21 cellular contexts compared by ENCODE assay signal in genomic region chr5:161263186-161263585, GRCh38.
DNase-seq lines count a peak whose midpoint lies in the region; ATAC-seq and TF ChIP-seq lines count a peak whose summit lies in the region.
"Had no signal": no experiment of that assay in that cellular context is flagged by ENCODE, and none has a peak within 500 bp of the region (broad histone marks: within the 10 kb centered on the region; RNA-seq: fewer than 3 reads in every experiment).

No MANE protein-coding gene starts in this region.

- no peak for TF ChIP-seq CTCF in Calu3 (IDR thresholded peaks at IDR 0.05; ENCODE audit: unreplicated experiment)
- no peak for TF ChIP-seq CTCF in body of pancreas (IDR thresholded peaks at IDR 0.05)

- H3K27ac ChIP-seq in body of pancreas, result no peak overlapping the region
- H3K27ac ChIP-seq in mesendoderm (ENCODE audit: low read depth, low read length), result no peak overlapping the region

- no peak overlapping the region for H3K4me3 Mint-ChIP-seq in Calu3 (ENCODE audit: low read depth, unreplicated experiment)
- no peak overlapping the region for H3K4me3 Mint-ChIP-seq in activated T-helper 17 cell treated with anti-CD3 and anti-CD28 coated beads, Interleukin-2, amount 50 U/mL, for 72 hours
- H3K4me3 Mint-ChIP-seq: CD4-positive, CD25-positive, alpha-beta regulatory T cell; CD8-positive, alpha-beta memory T cell; HFFc6; IgD-negative memory B cell had no signal

- no peak overlapping the region for H2BK15ac ChIP-seq in mesendoderm (replicated peaks; ENCODE audit: low read depth)

- no peaks in the 10 kb centered on the region for H3K79me1 ChIP-seq in mesendoderm (ENCODE audit: low read length)

- peaks cover 25% of the 10 kb centered on the region for H3K4me1 Mint-ChIP-seq in Calu3 (ENCODE audit: low read depth, unreplicated experiment)
- no peaks in the 10 kb centered on the region for H3K4me1 Mint-ChIP-seq in activated T-helper 17 cell treated with anti-CD3 and anti-CD28 coated beads, Interleukin-2, amount 50 U/mL, for 72 hours
- H3K4me1 Mint-ChIP-seq: CD4-positive, CD25-positive, alpha-beta regulatory T cell; CD8-positive, alpha-beta memory T cell had no signal

- H3K4ac ChIP-seq in mesendoderm (ENCODE audit: low read depth, low read length), result no peak overlapping the region

- H3K9me3 ChIP-seq in body of pancreas, result no peaks in the 10 kb centered on the region
- H3K9me3 ChIP-seq: BE2C, Caco-2 had no signal

- no peak overlapping the region for H2BK5ac ChIP-seq in mesendoderm (ENCODE audit: low read length)

- H2BK120ac ChIP-seq in mesendoderm (ENCODE audit: low read depth, low read length), result peak overlapping the region; percentile 12

- peaks cover 13% of the 10 kb centered on the region for H3K9me3 Mint-ChIP-seq in Calu3 (ENCODE audit: low read depth, unreplicated experiment)
- no peaks in the 10 kb centered on the region for H3K9me3 Mint-ChIP-seq in activated T-helper 17 cell treated with anti-CD3 and anti-CD28 coated beads, Interleukin-2, amount 50 U/mL, for 72 hours

- H3K56ac ChIP-seq in mesendoderm (ENCODE audit: low read length), result no peak overlapping the region

- DNase-seq in Calu3 (peak; percentile 35), body of pancreas (peak in 1 of 4 donors; percentile 11), mesendoderm (no peak)
- DNase-seq: ACHN; BE2C; C1 segment of cervical spinal cord; Caco-2; CD4-positive, CD25-positive, alpha-beta regulatory T cell; CD8-positive, alpha-beta memory T cell; DMS153; DMS79; GDM1; GOT3; H7; HFFc6 had no signal

- H3K27me3 ChIP-seq in body of pancreas (no peaks in the 10 kb centered on the region), mesendoderm (ENCODE audit: insufficient read depth, low read length, poor library complexity) (no peaks in the 10 kb centered on the region)
- H3K27me3 ChIP-seq: BE2C had no signal

- no peak overlapping the region for H3K9ac ChIP-seq in mesendoderm (ENCODE audit: low read length)

- no peak overlapping the region for H3K18ac ChIP-seq in mesendoderm (ENCODE audit: low read length)

- no peak overlapping the region for H3K27ac Mint-ChIP-seq in Calu3 (ENCODE audit: unreplicated experiment)
- no peak overlapping the region for H3K27ac Mint-ChIP-seq in activated T-helper 17 cell treated with anti-CD3 and anti-CD28 coated beads, Interleukin-2, amount 50 U/mL, for 72 hours
- H3K27ac Mint-ChIP-seq: CD4-positive, CD25-positive, alpha-beta regulatory T cell; CD8-positive, alpha-beta memory T cell; HFFc6; IgD-negative memory B cell had no signal

- H3K4me3 ChIP-seq in body of pancreas (no peak overlapping the region), mesendoderm (ENCODE audit: low read length) (no peak overlapping the region)

- no peak overlapping the region for H4K8ac ChIP-seq in mesendoderm (ENCODE audit: low read depth, low read length)

- H3K4me2 ChIP-seq in mesendoderm (ENCODE audit: low read length), result no peak overlapping the region

- no peaks in the 10 kb centered on the region for H3K27me3 Mint-ChIP-seq in Calu3 (ENCODE audit: unreplicated experiment)
- H3K27me3 Mint-ChIP-seq in activated T-helper 17 cell treated with anti-CD3 and anti-CD28 coated beads, Interleukin-2, amount 50 U/mL, for 72 hours, result no peaks in the 10 kb centered on the region
- H3K27me3 Mint-ChIP-seq: CD4-positive, CD25-positive, alpha-beta regulatory T cell; CD8-positive, alpha-beta memory T cell had no signal

- ATAC-seq in body of pancreas, result peak; percentile 40
- no peak for ATAC-seq in activated T-helper 17 cell treated with anti-CD3 and anti-CD28 coated beads, Interleukin-2, amount 50 U/mL, for 72 hours (replicated peaks)
- no peak for ATAC-seq in HG03097 (IDR thresholded peaks at IDR 0.05; ENCODE audit: low FRiP score, unreplicated experiment)
- no peak for ATAC-seq in GM18519 (IDR thresholded peaks at IDR 0.05; ENCODE audit: low FRiP score, unreplicated experiment)
- ATAC-seq: HCT116, HepG2 had no signal

- H3K4me1 ChIP-seq in body of pancreas, result peaks cover 6% of the 10 kb centered on the region
- H3K4me1 ChIP-seq in mesendoderm (ENCODE audit: control insufficient read depth, low read depth, low read length), result peaks cover 3% of the 10 kb centered on the region
- H3K4me1 ChIP-seq: BE2C, Caco-2 had no signal

- H2AK5ac ChIP-seq in mesendoderm (ENCODE audit: low read length), result no peak overlapping the region

- CTCF ChIA-PET in Calu3 (lab: Charles Lee), result no interaction called here

- no peak overlapping the region for H4K5ac ChIP-seq in mesendoderm (ENCODE audit: low read length)

- H3K23ac ChIP-seq in mesendoderm (ENCODE audit: low read length), result no peak overlapping the region

- H3K36me3 Mint-ChIP-seq in Calu3 (ENCODE audit: insufficient read depth, unreplicated experiment), result no peaks in the 10 kb centered on the region
- H3K36me3 Mint-ChIP-seq in activated T-helper 17 cell treated with anti-CD3 and anti-CD28 coated beads, Interleukin-2, amount 50 U/mL, for 72 hours (ENCODE audit: low read depth), result no peaks in the 10 kb centered on the region
- H3K36me3 Mint-ChIP-seq: CD4-positive, CD25-positive, alpha-beta regulatory T cell; CD8-positive, alpha-beta memory T cell; IgD-negative memory B cell had no signal

- intact Hi-C loops in Calu3 (cut with micrococcal nuclease; ENCODE audit: unreplicated experiment) (loop anchor here (1.0 to 10.0 kb wide), 2 partner anchors 71 to 568 kb away; no protein-coding TSS in a partner anchor), body of pancreas (cut with DNase I) (no loop called here)

- H3K79me2 ChIP-seq in mesendoderm (ENCODE audit: control insufficient read depth, insufficient read depth, low read length), result no peaks in the 10 kb centered on the region

- H3K36me3 ChIP-seq in body of pancreas (replicated peaks in 1 of 2; ENCODE audit: insufficient read depth in 1 of 2, low read depth in 2 of 2), result no peaks in the 10 kb centered on the region
- H3K36me3 ChIP-seq in mesendoderm (ENCODE audit: control insufficient read depth, insufficient read depth, low read length), result no peaks in the 10 kb centered on the region
- H3K36me3 ChIP-seq: BE2C had no signal

- BruUV-seq in Calu3 (replicated peaks; lab: Mats Ljungman, UMichigan), result no TSS peak

- no peak for TF ChIP-seq POLR2A in body of pancreas (IDR thresholded peaks at IDR 0.05)
